In genomic region chr5:161676109-161676508, GRCh38 we compare ENCODE assay signal across 9 cellular contexts. TPM values are rescaled to one million over a fixed set of nuclear protein-coding genes. Genes with fewer than 3 reads are reported as not detected.
A peak's percentile ranks its signal among the peaks of the same experiment; 100 is the strongest.
DNase-seq lines count a peak whose midpoint lies in the region; ATAC-seq and TF ChIP-seq lines count a peak whose summit lies in the region.
"Had no signal": no experiment of that assay in that cellular context is flagged by ENCODE, and none has a peak within 500 bp of the region (broad histone marks: within the 10 kb centered on the region; RNA-seq: fewer than 3 reads in every experiment).

No MANE protein-coding gene starts in this region.

- H3K9ac ChIP-seq in endodermal cell (ENCODE audit: extremely low read depth, low read length, poor library complexity, severe bottlenecking) = no peak overlapping the region

- peaks cover 2% of the 10 kb centered on the region for H3K9me3 Mint-ChIP-seq in endodermal cell

- H3K4me3 Mint-ChIP-seq in endodermal cell = no peak overlapping the region

- H3K27ac ChIP-seq in endodermal cell (ENCODE audit: low read depth, low read length) (no peak overlapping the region), tibial nerve (no peak overlapping the region)
- H3K27ac ChIP-seq: cardiac muscle cell had no signal

- H3K36me3 ChIP-seq in endodermal cell (ENCODE audit: control insufficient read depth, insufficient read depth, low read length) (no peaks in the 10 kb centered on the region), tibial nerve (no peaks in the 10 kb centered on the region)
- H3K36me3 ChIP-seq: cardiac muscle cell had no signal

- H3K27me3 ChIP-seq in endodermal cell (ENCODE audit: control insufficient read depth, insufficient read depth, low read length, poor library complexity, severe bottlenecking) (no peaks in the 10 kb centered on the region), tibial nerve (no peaks in the 10 kb centered on the region)
- H3K27me3 ChIP-seq: cardiac muscle cell had no signal

- TF ChIP-seq CTCF in GM12865 (IDR thresholded peaks at IDR 0.05; ENCODE audit: insufficient read depth, low read depth, low read length, missing control alignments) (peak; percentile 66), endodermal cell (conservative IDR thresholded peaks at IDR 0.05) (peak; percentile 85), tibial nerve (IDR thresholded peaks at IDR 0.05) (peak in 1 of 5 experiments; percentile 12)

- TF ChIP-seq POLR2A in tibial nerve (IDR thresholded peaks at IDR 0.05) = no peak

- H3K4me1 ChIP-seq in endodermal cell (ENCODE audit: control insufficient read depth, insufficient read depth, low read length) = no peaks in the 10 kb centered on the region
- H3K4me1 ChIP-seq in tibial nerve = no peaks in the 10 kb centered on the region

- no peak overlapping the region for H3K27ac Mint-ChIP-seq in endodermal cell

- H3K4me3 ChIP-seq in GM12865 (ENCODE audit: low read depth, low read length) = no peak overlapping the region
- H3K4me3 ChIP-seq in endodermal cell (ENCODE audit: low read length) = no peak overlapping the region
- H3K4me3 ChIP-seq in tibial nerve = no peak overlapping the region
- H3K4me3 ChIP-seq: cardiac muscle cell had no signal

- H3K4me1 Mint-ChIP-seq in endodermal cell = no peaks in the 10 kb centered on the region

- H3K36me3 Mint-ChIP-seq in endodermal cell (ENCODE audit: low read depth) = no peaks in the 10 kb centered on the region

- H3K9me3 ChIP-seq in endodermal cell (ENCODE audit: control insufficient read depth, low read length) (peaks cover 7% of the 10 kb centered on the region), tibial nerve (no peaks in the 10 kb centered on the region)

- peak; percentile 30 for DNase-seq in GM12865 (ENCODE audit: low read depth)
- peak; percentile 33 to 38 for DNase-seq in Kasumi-1 (lab: John Stamatoyannopoulos, UW)
- DNase-seq in endodermal cell = peak; percentile 56
- no peak for DNase-seq in hypothalamus (lab: John Stamatoyannopoulos, UW)
- DNase-seq in stimulated activated CD4-positive, alpha-beta T cell treated with anti-CD3 and anti-CD28 coated beads, Interleukin-4, amount 100 ng/mL, for 24 hours = no peak
- DNase-seq in stimulated activated naive CD4-positive, alpha-beta T cell treated with Interleukin-2 at 50 U/mL for 16 hours (lab: John Stamatoyannopoulos, UW) = no peak
- DNase-seq in tibial nerve (ENCODE audit: low spot score in 2 of 2) = no peak

- 7 to 19% methylated on average over 1 to 2 of the region's 2 CpGs for WGBS in endodermal cell (ENCODE audit: insufficient coverage in 1 of 2, insufficient read length in 1 of 2), 2 experiments
- 18% methylated on average over 2 of the region's 2 CpGs for WGBS in tibial nerve, 2 donors

- TF ChIP-seq EP300 in tibial nerve (IDR thresholded peaks at IDR 0.05) = no peak

- peak; percentile 94 for ATAC-seq in GM21723 (IDR thresholded peaks at IDR 0.05; ENCODE audit: unreplicated experiment)

- H3K27me3 Mint-ChIP-seq in endodermal cell (ENCODE audit: insufficient read depth) = no peaks in the 10 kb centered on the region

RNA-seq across cellular contexts. Expression of gene GABRA6, which starts 9.4 kb away (rescaled TPM):
- total RNA-seq in endodermal cell (not detected), tibial nerve (not detected)
- polyA plus RNA-seq in endodermal cell (2013, experiment 1 of 2) = not detected
- not detected for polyA plus RNA-seq in endodermal cell (2013, experiment 2 of 2)
- total RNA-seq: cardiac muscle cell had no signal
- polyA plus RNA-seq: cardiac muscle cell had no signal

Comparison
In these comparisons a context has a peak if more than half of its experiments do, and no peak if none do; other contexts are left out.
1. DNase-seq: peak in GM12865 (single experiment), Kasumi-1 (2 of 2) and endodermal cell (single experiment); none in hypothalamus (0 of 51), stimulated activated CD4-positive, alpha-beta T cell treated with anti-CD3 and anti-CD28 coated beads, Interleukin-4, amount 100 ng/mL, for 24 hours (single experiment), stimulated activated naive CD4-positive, alpha-beta T cell treated with Interleukin-2 at 50 U/mL for 16 hours (single experiment) and tibial nerve (0 of 2).